ENCODE assay signal across 23 cellular contexts in the genomic region with DNA sequence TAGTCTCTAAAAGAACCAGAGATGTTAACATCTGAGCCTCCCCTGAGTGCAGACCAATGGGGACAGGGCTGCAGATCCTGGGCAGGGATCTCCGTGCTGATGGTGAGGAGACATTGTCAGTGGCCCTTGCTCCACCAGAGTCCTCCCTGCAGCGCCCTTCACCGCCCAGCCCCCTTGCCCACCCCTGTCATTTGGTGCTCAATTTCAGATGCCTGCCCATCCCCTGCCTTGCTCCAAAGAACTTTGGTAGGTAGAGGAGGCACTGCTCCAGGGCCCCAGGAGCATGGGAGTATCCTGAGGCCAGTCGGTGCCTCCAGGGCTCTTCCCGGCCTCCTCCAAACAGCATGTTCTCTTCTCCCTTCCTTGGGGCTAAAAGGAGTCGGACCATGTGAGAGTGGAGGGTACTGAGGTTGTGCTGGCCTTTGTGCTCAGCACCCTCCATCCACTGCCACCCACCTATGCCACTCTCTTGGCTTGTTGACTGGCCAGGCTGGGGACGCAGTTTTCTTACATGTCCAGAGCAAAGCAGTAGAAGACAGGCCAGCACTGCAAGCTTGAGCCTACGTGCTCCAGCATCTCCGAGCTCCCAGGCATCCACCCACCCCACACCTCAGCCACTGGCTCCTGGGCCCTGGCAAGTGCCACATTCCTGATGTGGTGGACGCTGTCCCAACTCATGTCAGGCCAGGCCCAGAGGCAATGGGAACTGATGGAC.
"Had no signal": no experiment of that assay in that cellular context is flagged by ENCODE, and none has a peak within 500 bp of the region (broad histone marks: within the 10 kb centered on the region; RNA-seq: fewer than 3 reads in every experiment).

No MANE protein-coding gene starts in this region.

- H3K4me2 ChIP-seq: hepatocyte had no signal

- DNase-seq: dermis blood vessel endothelial cell; dorsolateral prefrontal cortex; effector CD4-positive, alpha-beta T cell; effector memory CD4-positive, alpha-beta T cell; esophagus squamous epithelium; foreskin fibroblast; foreskin melanocyte; gastrocnemius medialis; heart left ventricle; hypothalamus; immature natural killer cell; islet precursor cell; kidney; kidney glomerular epithelial cell; left colon; left ventricle myocardium superior; lower lobe of right lung; mesenchymal stem cell; mucosa of descending colon had no signal

- H2AFZ ChIP-seq: hepatocyte had no signal

- H3K27ac ChIP-seq: coronary artery, esophagus squamous epithelium, gastrocnemius medialis, heart left ventricle, hepatocyte, lower lobe of right lung had no signal

- H3K9me3 Mint-ChIP-seq: mesothelial cell of epicardium had no signal

- H3K36me3 ChIP-seq: esophagus squamous epithelium, gastrocnemius medialis, heart left ventricle, lower lobe of right lung had no signal

- H3K4me3 ChIP-seq: coronary artery, dorsolateral prefrontal cortex, esophagus squamous epithelium, gastrocnemius medialis, heart left ventricle, hepatocyte, lower lobe of right lung, mucosa of descending colon had no signal

- H3K9me3 ChIP-seq: esophagus squamous epithelium, gastrocnemius medialis, heart left ventricle, lower lobe of right lung, mucosa of descending colon had no signal

- H3K27ac Mint-ChIP-seq: immature natural killer cell, mesothelial cell of epicardium had no signal

- H3K36me3 Mint-ChIP-seq: mesothelial cell of epicardium had no signal

- H3K27me3 ChIP-seq: dorsolateral prefrontal cortex, esophagus squamous epithelium, gastrocnemius medialis, heart left ventricle, hepatocyte had no signal

- ATAC-seq: gastrocnemius medialis, heart left ventricle, left colon, left lobe of liver, left ventricle myocardium superior, lower lobe of right lung, mucosa of descending colon had no signal

- H3K4me3 Mint-ChIP-seq: immature natural killer cell, mesothelial cell of epicardium had no signal
